ENCODE assay signal across 8 cellular contexts in the genomic region with DNA sequence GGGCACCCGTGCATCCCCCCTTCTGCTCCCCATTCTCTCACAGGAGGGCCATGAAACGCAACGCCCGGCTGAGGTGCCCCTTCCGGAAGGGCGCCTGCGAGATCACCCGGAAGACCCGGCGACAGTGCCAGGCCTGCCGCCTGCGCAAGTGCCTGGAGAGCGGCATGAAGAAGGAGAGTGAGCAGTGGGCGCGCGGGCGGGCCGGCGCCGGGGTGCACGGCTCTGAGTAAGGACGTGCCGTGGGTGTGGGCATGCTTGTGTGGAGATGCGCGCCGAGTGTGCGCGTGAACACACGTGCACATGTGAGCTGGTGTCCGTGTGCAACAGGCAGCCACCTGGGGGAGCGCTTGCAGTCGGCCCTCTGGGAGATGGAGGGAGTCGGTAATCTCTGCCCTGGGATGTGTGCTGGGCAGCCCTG. TPM values are rescaled to one million over a fixed set of nuclear protein-coding genes. Genes with fewer than 3 reads are reported as not detected.
DNase-seq lines count a peak whose midpoint lies in the region; ATAC-seq, FAIRE-seq and TF ChIP-seq lines count a peak whose summit lies in the region.

No MANE protein-coding gene starts in this region.

- H3K4me3 Mint-ChIP-seq in CD14-positive monocyte = peak overlapping the region; percentile 88 to 96
- peak overlapping the region; percentile 69 for H3K4me3 Mint-ChIP-seq in activated CD8-positive, alpha-beta T cell treated with anti-CD3 and anti-CD28 coated beads for 36 hours

- H3K27ac ChIP-seq in aorta (ENCODE audit: low read depth in 1 of 2, low read length in 2 of 2) = no peak overlapping the region

- H3K4me3 ChIP-seq in aorta (ENCODE audit: low read length in 2 of 2) = peak overlapping the region; percentile 28 to 31

- no peaks in the 10 kb centered on the region for H3K36me3 ChIP-seq in aorta (ENCODE audit: control insufficient read depth in 1 of 2, insufficient read depth in 2 of 2, low read length in 1 of 2)

- POLR2A ChIA-PET in activated CD8-positive, alpha-beta T cell treated with anti-CD3 and anti-CD28 coated beads for 36 hours (lab: Charles Lee) = interaction anchor here (1.0 to 1.4 kb wide), 3 partner anchors 8 to 116 kb away, joined by 3 read pairs; no protein-coding TSS in a partner anchor

- H3K27ac Mint-ChIP-seq in CD14-positive monocyte = peak overlapping the region in 3 of 7 donors; percentile 37 to 55 (median 43)
- H3K27ac Mint-ChIP-seq in activated CD8-positive, alpha-beta T cell treated with anti-CD3 and anti-CD28 coated beads for 36 hours = peak overlapping the region; percentile 86

- H3K9me3 ChIP-seq in aorta (ENCODE audit: control insufficient read depth, low read length) = no peaks in the 10 kb centered on the region

- H3K36me3 Mint-ChIP-seq in CD14-positive monocyte = no peaks in the 10 kb centered on the region
- H3K36me3 Mint-ChIP-seq in activated CD8-positive, alpha-beta T cell treated with anti-CD3 and anti-CD28 coated beads for 36 hours (ENCODE audit: low read depth) = no peaks in the 10 kb centered on the region

- intact Hi-C loops in CD14-positive monocyte (cut with micrococcal nuclease) = no loop called here
- intact Hi-C loops in activated CD8-positive, alpha-beta T cell treated with anti-CD3 and anti-CD28 coated beads for 36 hours (cut with micrococcal nuclease) = no loop called here
- intact Hi-C loops in aorta (cut with DNase I) = no loop called here

- TF ChIP-seq CTCF in CD14-positive monocyte (IDR thresholded peaks at IDR 0.05) (no peak), D721Med (IDR thresholded peaks at IDR 0.05; ENCODE audit: insufficient read depth, missing control alignments) (no peak)
- peak; percentile 38 for TF ChIP-seq CTCF in activated CD8-positive, alpha-beta T cell treated with anti-CD3 and anti-CD28 coated beads for 36 hours (IDR thresholded peaks at IDR 0.05)

- peaks cover 16% of the 10 kb centered on the region for H3K4me1 Mint-ChIP-seq in CD14-positive monocyte
- H3K4me1 Mint-ChIP-seq in activated CD8-positive, alpha-beta T cell treated with anti-CD3 and anti-CD28 coated beads for 36 hours (ENCODE audit: low read depth) = peaks cover 10% of the 10 kb centered on the region

- H3K4me1 ChIP-seq in aorta (ENCODE audit: control insufficient read depth in 1 of 2, insufficient read depth in 2 of 2, low read length in 2 of 2) = no peaks in the 10 kb centered on the region

- H3K27me3 ChIP-seq in aorta (ENCODE audit: control insufficient read depth in 1 of 2, insufficient read depth in 2 of 2, low read length in 1 of 2) = no peaks in the 10 kb centered on the region

- CTCF ChIA-PET in activated CD8-positive, alpha-beta T cell treated with anti-CD3 and anti-CD28 coated beads for 36 hours (lab: Charles Lee) = interaction anchor here (1.0 to 3.4 kb wide), 2 partner anchors 16 to 607 kb away, joined by 3 to 8 read pairs; no protein-coding TSS in a partner anchor

- ATAC-seq in GM19351 (IDR thresholded peaks at IDR 0.05; ENCODE audit: unreplicated experiment) (peak; percentile 86), HG03460 (IDR thresholded peaks at IDR 0.05; ENCODE audit: unreplicated experiment) (peak; percentile 76), aorta (ENCODE audit: low FRiP score) (peak; percentile 44)
- peak; percentile 91 for ATAC-seq in activated CD8-positive, alpha-beta T cell treated with anti-CD3 and anti-CD28 coated beads for 36 hours

- no peak for TF ChIP-seq POLR2A in erythroblast (IDR thresholded peaks at IDR 0.05; ENCODE audit: low read length)

- peaks cover 0 to 3% (median 0%) of the 10 kb centered on the region in 3 donors for H3K27me3 Mint-ChIP-seq in CD14-positive monocyte (ENCODE audit: low read depth in 3 of 3)
- H3K27me3 Mint-ChIP-seq in activated CD8-positive, alpha-beta T cell treated with anti-CD3 and anti-CD28 coated beads for 36 hours = no peaks in the 10 kb centered on the region

- no peak for FAIRE-seq in D721Med (lab: Jason Lieb, UNC)

- H3K9me3 Mint-ChIP-seq in CD14-positive monocyte = no peaks in the 10 kb centered on the region
- H3K9me3 Mint-ChIP-seq in activated CD8-positive, alpha-beta T cell treated with anti-CD3 and anti-CD28 coated beads for 36 hours = no peaks in the 10 kb centered on the region

- 3% methylated on average over 31 to 33 of the region's 33 CpGs for WGBS in aorta, 2 donors

- DNase-seq in CD14-positive monocyte (ENCODE audit: low spot score) = no peak
- DNase-seq in activated CD8-positive, alpha-beta T cell treated with anti-CD3 and anti-CD28 coated beads for 36 hours = peak; percentile 75
- DNase-seq in erythroblast (lab: John Stamatoyannopoulos, UW) = peak; percentile 37 to 49
- DNase-seq in pons (ENCODE audit: low spot score) = peak; percentile 2
- DNase-seq in aorta = peak; percentile 56 to 80
- no peak for DNase-seq in D721Med (ENCODE audit: insufficient read length, low spot score)

RNA-seq across cellular contexts. Expression of gene NR1I2, which starts 28.1 kb away (rescaled TPM):
- polyA plus RNA-seq in CD14-positive monocyte (not detected), aorta (1 to 10 TPM in 1 of 2 donors, under 1 TPM in 1; 0.20 to 9.5 TPM)
- total RNA-seq in activated CD8-positive, alpha-beta T cell treated with anti-CD3 and anti-CD28 coated beads for 36 hours = 1 to 10 TPM in 1 of 2 experiments, under 1 TPM in 1; 0.70 to 1.0 TPM
- under 1 TPM in 1 of 2 donors, not detected in 1; 0.12 TPM for total RNA-seq in aorta

Comparison
In these comparisons a context has a peak if more than half of its experiments do, and no peak if none do; other contexts are left out.
1. DNase-seq: peak in activated CD8-positive, alpha-beta T cell treated with anti-CD3 and anti-CD28 coated beads for 36 hours (single experiment), erythroblast (2 of 2), pons (single experiment) and aorta (2 of 2); none in CD14-positive monocyte (single experiment) and D721Med (single experiment).
2. Peak in every context shown above with its lines, with median percentiles within 50 percentile points of each other: ATAC-seq.